Comparison of ENCODE assay signal across 1 cellular context in the genomic region with DNA sequence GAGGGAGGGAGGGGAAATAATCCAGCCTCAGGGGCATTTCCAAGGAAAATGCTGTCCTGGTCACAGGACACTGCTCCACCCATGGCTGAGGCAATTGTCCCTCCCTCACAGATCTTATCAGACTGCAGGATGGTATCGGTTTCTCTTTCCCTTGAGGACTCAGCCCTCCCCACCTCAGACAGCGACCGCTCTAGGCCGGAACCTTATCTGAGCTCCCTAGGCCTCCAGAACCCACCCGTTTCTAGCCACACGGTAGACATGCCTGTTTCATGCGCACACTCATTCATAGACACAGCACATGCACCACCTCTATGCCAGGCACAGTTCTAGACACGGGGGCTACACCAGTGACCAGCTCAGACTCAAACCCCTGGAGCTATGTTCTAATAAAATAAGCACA.
TF ChIP-seq lines count a peak whose summit lies in the region.

No MANE protein-coding gene starts in this region.

TF ChIP-seq in K562, 482 proteins besides CTCF, POLR2A, EP300 and RAD21 (continues in another document):
- TF ChIP-seq ZNF507 (tag; conservative IDR thresholded peaks at IDR 0.05), result no peak
- TF ChIP-seq RCOR1 (IDR thresholded peaks at IDR 0.05; ENCODE audit: borderline replicate concordance in 1 of 2, low read depth in 2 of 2, low read length in 2 of 2), result peak in 1 of 2 experiments; percentile 48; a peak in 1 of 4 replicates
- TF ChIP-seq, protein P1, sequence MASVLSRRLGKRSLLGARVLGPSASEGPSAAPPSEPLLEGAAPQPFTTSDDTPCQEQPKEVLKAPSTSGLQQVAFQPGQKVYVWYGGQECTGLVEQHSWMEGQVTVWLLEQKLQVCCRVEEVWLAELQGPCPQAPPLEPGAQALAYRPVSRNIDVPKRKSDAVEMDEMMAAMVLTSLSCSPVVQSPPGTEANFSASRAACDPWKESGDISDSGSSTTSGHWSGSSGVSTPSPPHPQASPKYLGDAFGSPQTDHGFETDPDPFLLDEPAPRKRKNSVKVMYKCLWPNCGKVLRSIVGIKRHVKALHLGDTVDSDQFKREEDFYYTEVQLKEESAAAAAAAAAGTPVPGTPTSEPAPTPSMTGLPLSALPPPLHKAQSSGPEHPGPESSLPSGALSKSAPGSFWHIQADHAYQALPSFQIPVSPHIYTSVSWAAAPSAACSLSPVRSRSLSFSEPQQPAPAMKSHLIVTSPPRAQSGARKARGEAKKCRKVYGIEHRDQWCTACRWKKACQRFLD (CRISPR knock-in tag; IDR thresholded peaks at IDR 0.05), result no peak
- TF ChIP-seq ZNF134 (CRISPR knock-in tag; conservative IDR thresholded peaks at IDR 0.05), result no peak
- no peak for TF ChIP-seq EGR1 (conservative IDR thresholded peaks at IDR 0.05)
- TF ChIP-seq SMARCA4 (IDR thresholded peaks at IDR 0.05), result peak; percentile 20; the same call in 1 of the 2 replicates
- TF ChIP-seq, protein P2, sequence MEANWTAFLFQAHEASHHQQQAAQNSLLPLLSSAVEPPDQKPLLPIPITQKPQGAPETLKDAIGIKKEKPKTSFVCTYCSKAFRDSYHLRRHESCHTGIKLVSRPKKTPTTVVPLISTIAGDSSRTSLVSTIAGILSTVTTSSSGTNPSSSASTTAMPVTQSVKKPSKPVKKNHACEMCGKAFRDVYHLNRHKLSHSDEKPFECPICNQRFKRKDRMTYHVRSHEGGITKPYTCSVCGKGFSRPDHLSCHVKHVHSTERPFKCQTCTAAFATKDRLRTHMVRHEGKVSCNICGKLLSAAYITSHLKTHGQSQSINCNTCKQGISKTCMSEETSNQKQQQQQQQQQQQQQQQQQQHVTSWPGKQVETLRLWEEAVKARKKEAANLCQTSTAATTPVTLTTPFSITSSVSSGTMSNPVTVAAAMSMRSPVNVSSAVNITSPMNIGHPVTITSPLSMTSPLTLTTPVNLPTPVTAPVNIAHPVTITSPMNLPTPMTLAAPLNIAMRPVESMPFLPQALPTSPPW (CRISPR knock-in tag; IDR thresholded peaks at IDR 0.05), result peak; percentile 54; the same call in 1 of the 2 replicates
- TF ChIP-seq KLF16 (IDR thresholded peaks at IDR 0.05), result peak; percentile 18; the same call in 1 of the 2 replicates
- 0 out of 2 replicates have a peak, but pooled peaks have one; percentile 22 for TF ChIP-seq SOX6 (IDR thresholded peaks at IDR 0.05)
- 0 out of 2 replicates have a peak, but pooled peaks have one; percentile 32 for TF ChIP-seq ETV1 (tag; conservative IDR thresholded peaks at IDR 0.05; ENCODE audit: low read depth)
- TF ChIP-seq ELF1 (tag; IDR thresholded peaks at IDR 0.05), result peak; percentile 29; the same call in 1 of the 2 replicates
- peak; percentile 47 to 56 for TF ChIP-seq NRF1 (conservative IDR thresholded peaks at IDR 0.05 in 1 of 2, IDR thresholded peaks at IDR 0.05 in 1 of 2)
- TF ChIP-seq, protein P3, sequence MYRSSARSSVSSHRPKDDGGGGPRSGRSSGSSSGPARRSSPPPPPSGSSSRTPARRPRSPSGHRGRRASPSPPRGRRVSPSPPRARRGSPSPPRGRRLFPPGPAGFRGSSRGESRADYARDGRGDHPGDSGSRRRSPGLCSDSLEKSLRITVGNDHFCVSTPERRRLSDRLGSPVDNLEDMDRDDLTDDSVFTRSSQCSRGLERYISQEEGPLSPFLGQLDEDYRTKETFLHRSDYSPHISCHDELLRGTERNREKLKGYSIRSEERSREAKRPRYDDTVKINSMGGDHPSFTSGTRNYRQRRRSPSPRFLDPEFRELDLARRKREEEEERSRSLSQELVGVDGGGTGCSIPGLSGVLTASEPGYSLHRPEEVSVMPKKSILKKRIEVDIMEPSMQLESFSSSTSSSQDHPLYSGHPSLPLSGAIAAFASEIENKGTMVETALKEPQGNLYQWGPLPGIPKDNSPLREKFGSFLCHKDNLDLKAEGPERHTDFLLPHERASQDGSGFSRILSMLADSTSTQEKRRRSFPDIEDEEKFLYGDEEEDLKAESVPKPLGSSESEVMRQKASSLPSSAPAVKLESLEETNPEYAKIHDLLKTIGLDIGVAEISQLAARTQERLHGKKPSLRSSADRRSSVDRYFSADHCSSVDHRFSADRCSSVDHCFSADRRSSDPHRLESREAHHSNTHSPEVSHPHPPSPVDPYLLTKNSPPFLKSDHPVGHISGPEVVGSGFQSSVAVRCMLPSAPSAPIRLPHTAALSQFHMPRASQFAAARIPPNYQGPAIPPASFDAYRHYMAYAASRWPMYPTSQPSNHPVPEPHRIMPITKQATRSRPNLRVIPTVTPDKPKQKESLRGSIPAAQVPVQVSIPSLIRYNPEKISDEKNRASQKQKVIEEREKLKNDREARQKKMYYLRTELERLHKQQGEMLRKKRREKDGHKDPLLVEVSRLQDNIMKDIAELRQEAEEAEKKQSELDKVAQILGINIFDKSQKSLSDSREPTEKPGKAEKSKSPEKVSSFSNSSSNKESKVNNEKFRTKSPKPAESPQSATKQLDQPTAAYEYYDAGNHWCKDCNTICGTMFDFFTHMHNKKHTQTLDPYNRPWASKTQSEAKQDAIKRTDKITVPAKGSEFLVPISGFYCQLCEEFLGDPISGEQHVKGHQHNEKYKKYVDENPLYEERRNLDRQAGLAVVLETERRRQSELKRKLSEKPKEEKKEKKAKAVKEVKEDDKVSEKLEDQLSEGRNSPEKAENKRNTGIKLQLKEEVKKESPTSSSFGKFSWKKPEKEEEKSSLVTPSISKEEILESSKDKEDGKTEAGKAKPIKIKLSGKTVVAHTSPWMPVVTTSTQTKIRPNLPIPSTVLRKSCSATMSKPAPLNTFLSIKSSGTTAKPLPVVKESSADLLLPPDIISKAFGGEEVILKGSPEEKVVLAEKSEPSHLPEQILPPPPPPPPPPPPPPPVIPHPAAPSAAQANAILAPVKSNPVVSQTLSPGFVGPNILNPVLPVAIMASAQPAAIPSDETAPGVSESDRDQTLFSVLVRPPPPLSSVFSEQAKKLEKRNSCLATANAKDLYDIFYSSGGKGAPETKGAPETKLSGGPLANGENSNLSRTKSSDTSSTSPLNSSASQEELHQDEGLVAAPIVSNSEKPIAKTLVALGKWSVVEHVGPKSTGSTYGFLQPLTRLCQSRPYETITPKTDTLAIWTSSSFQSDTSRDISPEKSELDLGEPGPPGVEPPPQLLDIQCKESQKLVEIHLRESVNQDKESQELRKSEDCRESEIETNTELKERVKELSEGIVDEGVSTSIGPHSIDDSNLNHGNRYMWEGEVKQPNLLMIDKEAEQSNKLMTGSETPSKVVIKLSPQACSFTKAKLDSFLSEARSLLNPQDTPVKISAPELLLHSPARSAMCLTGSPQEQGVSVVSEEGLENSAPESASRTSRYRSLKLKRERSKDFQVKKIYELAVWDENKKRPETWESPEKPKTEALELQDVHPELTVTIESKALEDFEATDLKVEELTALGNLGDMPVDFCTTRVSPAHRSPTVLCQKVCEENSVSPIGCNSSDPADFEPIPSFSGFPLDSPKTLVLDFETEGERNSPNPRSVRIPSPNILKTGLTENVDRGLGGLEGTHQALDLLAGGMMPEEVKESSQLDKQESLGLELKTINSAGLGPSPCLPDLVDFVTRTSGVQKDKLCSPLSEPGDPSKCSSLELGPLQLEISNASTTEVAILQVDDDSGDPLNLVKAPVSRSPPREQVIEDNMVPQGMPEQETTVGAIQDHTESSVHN (IDR thresholded peaks at IDR 0.05; ENCODE audit: borderline replicate concordance in 1 of 2, low read depth in 1 of 2), result 0 out of 4 replicates have a peak, but pooled peaks of 1 of the 2 experiments have one; percentile 19
- TF ChIP-seq YY1 (IDR thresholded peaks at IDR 0.05; ENCODE audit: borderline replicate concordance in 1 of 3, control insufficient read depth in 1 of 3, extremely low read depth in 1 of 3, insufficient read depth in 3 of 3, insufficient read length in 1 of 3, insufficient replicate concordance in 2 of 3, low read depth in 1 of 3, low read length in 2 of 3), result no peak
- 0 out of 2 replicates have a peak, but pooled peaks have one; percentile 42 for TF ChIP-seq MYC (IDR thresholded peaks at IDR 0.05; ENCODE audit: low read depth, low read length)
- no peak for TF ChIP-seq MYC (CRISPR knock-in tag; IDR thresholded peaks at IDR 0.05; ENCODE audit: borderline replicate concordance, low read depth)
- TF ChIP-seq DPF2 (IDR thresholded peaks at IDR 0.05), result peak; percentile 46; the same call in 1 of the 2 replicates
- TF ChIP-seq JUND (IDR thresholded peaks at IDR 0.05; ENCODE audit: borderline replicate concordance, low read depth, low read length), result peak; percentile 50; the same call in 1 of the 2 replicates
- no peak; the same call in 2 of the 3 replicates for TF ChIP-seq JUND (tag; IDR thresholded peaks at IDR 0.05; ENCODE audit: borderline replicate concordance, low read depth, low read length)
- TF ChIP-seq AFF1 (IDR thresholded peaks at IDR 0.05; ENCODE audit: low read depth in 1 of 2, partially characterized antibody in 2 of 2), result peak in 1 of 2 experiments; percentile 28
